ENCODE assay signal across 13 cellular contexts in genomic region chr14:92500491-92500941, GRCh38. TPM values are rescaled to one million over a fixed set of nuclear protein-coding genes. Genes with fewer than 3 reads are reported as not detected.
DNase-seq lines count a peak whose midpoint lies in the region; TF ChIP-seq lines count a peak whose summit lies in the region.
"Had no signal": no experiment of that assay in that cellular context is flagged by ENCODE, and none has a peak within 500 bp of the region (broad histone marks: within the 10 kb centered on the region; RNA-seq: fewer than 3 reads in every experiment).

No MANE protein-coding gene starts in this region.

- H3K36me3 Mint-ChIP-seq in type B pancreatic cell = no peaks in the 10 kb centered on the region
- H3K36me3 Mint-ChIP-seq: activated naive CD4-positive, alpha-beta T cell treated with anti-CD3 and anti-CD28 coated beads, Interleukin-2, amount 50 U/mL, for 72 hours; natural killer cell had no signal

- H3K4me1 Mint-ChIP-seq in type B pancreatic cell (ENCODE audit: unreplicated experiment) = peaks cover 17% of the 10 kb centered on the region

- no peaks in the 10 kb centered on the region for H3K9me3 Mint-ChIP-seq in type B pancreatic cell
- H3K9me3 Mint-ChIP-seq: activated naive CD4-positive, alpha-beta T cell treated with anti-CD3 and anti-CD28 coated beads, Interleukin-2, amount 50 U/mL, for 72 hours; natural killer cell had no signal

- no peak for TF ChIP-seq CTCF in coronary artery (IDR thresholded peaks at IDR 0.05)
- no peak for TF ChIP-seq CTCF in type B pancreatic cell (conservative IDR thresholded peaks at IDR 0.05)

- peak; percentile 22 for DNase-seq in activated CD8-positive, alpha-beta memory T cell treated with anti-CD3 and anti-CD28 coated beads, Interleukin-2, amount 50 U/mL, for 48 hours
- no peak for DNase-seq in activated CD8-positive, alpha-beta memory T cell treated with anti-CD3 and anti-CD28 coated beads, Interleukin-2, amount 50 U/mL, for 4 hours
- DNase-seq in coronary artery (ENCODE audit: low spot score) = peak; percentile 62
- DNase-seq in mesenteric fat pad (ENCODE audit: low spot score) = peak; percentile 71
- peak; percentile 55 for DNase-seq in type B pancreatic cell (ENCODE audit: extremely low spot score, unreplicated experiment)
- DNase-seq in SK-N-DZ (ENCODE audit: low spot score) = no peak
- no peak for DNase-seq in 8988T
- DNase-seq in ureter (ENCODE audit: low spot score) = no peak
- DNase-seq: kidney, natural killer cell, NCI-H774 had no signal

- H3K4me3 Mint-ChIP-seq in type B pancreatic cell = no peak overlapping the region
- H3K4me3 Mint-ChIP-seq: natural killer cell had no signal

- no peaks in the 10 kb centered on the region for H3K27me3 Mint-ChIP-seq in type B pancreatic cell

- no peak overlapping the region for H3K4me3 ChIP-seq in coronary artery
- H3K4me3 ChIP-seq: SJSA1 had no signal

- peak overlapping the region; percentile 55 for H3K27ac Mint-ChIP-seq in type B pancreatic cell
- H3K27ac Mint-ChIP-seq: natural killer cell had no signal

- no peak overlapping the region for H3K27ac ChIP-seq in coronary artery
- H3K27ac ChIP-seq: SJSA1 had no signal

RNA-seq across cellular contexts. Expression of gene RIN3, which starts 13.1 kb away (rescaled TPM):
- total RNA-seq in mesenteric fat pad (38.0 TPM), type B pancreatic cell (ENCODE audit: low replicate concordance) (11.3 and 12.9 TPM in 2 replicates), ureter (27.3 TPM)
- not detected in 2 replicates for polyA plus RNA-seq in SK-N-DZ (2014; cell fraction: cytosol; rRNA removed)
- polyA plus RNA-seq in SK-N-DZ (2014; cell fraction: nucleus; rRNA removed) = not detected in 2 replicates

Comparison
In these comparisons a context has a peak if more than half of its experiments do, and no peak if none do; other contexts are left out.
1. DNase-seq: peak in activated CD8-positive, alpha-beta memory T cell treated with anti-CD3 and anti-CD28 coated beads, Interleukin-2, amount 50 U/mL, for 48 hours (single experiment), coronary artery (single experiment), mesenteric fat pad (single experiment) and type B pancreatic cell (single experiment); none in activated CD8-positive, alpha-beta memory T cell treated with anti-CD3 and anti-CD28 coated beads, Interleukin-2, amount 50 U/mL, for 4 hours (single experiment), SK-N-DZ (single experiment), 8988T (single experiment) and ureter (single experiment).